ENCODE assay signal across 25 cellular contexts in the genomic region with DNA sequence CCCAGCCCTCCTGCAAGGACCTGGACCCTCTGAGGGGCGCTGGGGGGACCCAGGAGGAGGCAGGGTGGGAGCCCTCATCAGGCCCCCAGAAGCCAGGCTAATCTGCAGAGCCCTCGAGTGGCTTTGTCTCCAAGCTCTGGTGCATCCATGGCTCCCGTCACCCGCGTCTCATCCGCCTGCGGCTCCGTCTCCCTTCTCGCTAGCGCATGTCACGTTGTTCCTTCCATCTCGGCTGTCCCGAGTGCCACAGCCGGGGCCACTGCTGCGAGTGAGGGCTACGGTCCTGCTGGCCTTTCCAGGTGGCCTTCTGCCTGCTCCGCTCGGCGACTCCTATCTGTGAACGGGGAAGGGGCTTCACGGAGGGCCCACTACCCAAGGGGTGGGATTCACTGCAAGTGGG.
"Had no signal": no experiment of that assay in that cellular context is flagged by ENCODE, and none has a peak within 500 bp of the region (broad histone marks: within the 10 kb centered on the region; RNA-seq: fewer than 3 reads in every experiment).

No MANE protein-coding gene starts in this region.

- H3K27ac Mint-ChIP-seq: endodermal cell; memory B cell; stimulated activated naive B cell treated with anti-CD40 and anti-IgM and Interleukin-4, amounts not matched to agents 10 μg/mL and 1 μg/mL and 100 μg/mL, for 72 hours; stimulated activated naive CD8-positive, alpha-beta T cell treated with anti-CD3 and anti-CD28 coated beads, Interleukin-15, Interleukin-2, amounts not matched to agents 100 ng/mL and 50 ng/mL, for 24 hours had no signal

- H3K27ac ChIP-seq: epithelial cell of prostate, gastrocnemius medialis, neutrophil, parathyroid adenoma, prostate gland, right atrium auricular region, skin epidermis, suprapubic skin, transverse colon, upper lobe of right lung, uterus had no signal

- H3K9me3 ChIP-seq: gastrocnemius medialis, neutrophil, prostate gland, right atrium auricular region, suprapubic skin, transverse colon, upper lobe of right lung, uterus had no signal

- H2AFZ ChIP-seq: parathyroid adenoma had no signal

- FAIRE-seq: kidney had no signal

- H3K36me3 ChIP-seq: gastrocnemius medialis, neutrophil, prostate gland, right atrium auricular region, suprapubic skin, transverse colon, upper lobe of right lung, uterus had no signal

- H3K9ac ChIP-seq: parathyroid adenoma had no signal

- H3K4me3 ChIP-seq: gastrocnemius medialis, lung, prostate gland, right atrium auricular region, skin epidermis, suprapubic skin, transverse colon, upper lobe of right lung, uterus had no signal

- H3K79me2 ChIP-seq: parathyroid adenoma had no signal

- H3K27me3 Mint-ChIP-seq: memory B cell; stimulated activated naive B cell treated with anti-CD40 and anti-IgM and Interleukin-4, amounts not matched to agents 10 μg/mL and 1 μg/mL and 100 μg/mL, for 72 hours; stimulated activated naive CD8-positive, alpha-beta T cell treated with anti-CD3 and anti-CD28 coated beads, Interleukin-15, Interleukin-2, amounts not matched to agents 100 ng/mL and 50 ng/mL, for 24 hours had no signal

- H3K4me1 ChIP-seq: gastrocnemius medialis, right atrium auricular region, upper lobe of right lung, uterus had no signal

- H3K27me3 ChIP-seq: neutrophil, right atrium auricular region, suprapubic skin, transverse colon, upper lobe of right lung, uterus had no signal

- DNase-seq: cortex of kidney; effector CD4-positive, alpha-beta T cell; endodermal cell; foreskin fibroblast; gastrocnemius medialis; head of caudate nucleus; kidney; natural killer cell; stimulated activated CD4-positive, alpha-beta T cell treated with anti-CD3 and anti-CD28 coated beads, Interleukin-15, amount 100 ng/mL, for 24 hours; stimulated activated CD4-positive, alpha-beta T cell treated with anti-CD3 and anti-CD28 coated beads, Interleukin-2, amount 100 ng/mL, for 48 hours; stimulated activated naive B cell treated with anti-CD40 and anti-IgM and Interleukin-4, amounts not matched to agents 10 μg/mL and 1 μg/mL and 100 μg/mL, for 72 hours; transverse colon; upper lobe of right lung; uterus had no signal

- H3K4me3 Mint-ChIP-seq: endodermal cell; memory B cell; natural killer cell; stimulated activated naive B cell treated with anti-CD40 and anti-IgM and Interleukin-4, amounts not matched to agents 10 μg/mL and 1 μg/mL and 100 μg/mL, for 72 hours; stimulated activated naive CD8-positive, alpha-beta T cell treated with anti-CD3 and anti-CD28 coated beads, Interleukin-15, Interleukin-2, amounts not matched to agents 100 ng/mL and 50 ng/mL, for 24 hours had no signal

- ATAC-seq: gastrocnemius medialis; left lobe of liver; natural killer cell; stimulated activated naive B cell treated with anti-CD40 and anti-IgM and Interleukin-4, amounts not matched to agents 10 μg/mL and 1 μg/mL and 100 μg/mL, for 72 hours; upper lobe of right lung had no signal

- H3K9me3 Mint-ChIP-seq: endodermal cell; memory B cell; natural killer cell; stimulated activated naive B cell treated with anti-CD40 and anti-IgM and Interleukin-4, amounts not matched to agents 10 μg/mL and 1 μg/mL and 100 μg/mL, for 72 hours; stimulated activated naive CD8-positive, alpha-beta T cell treated with anti-CD3 and anti-CD28 coated beads, Interleukin-15, Interleukin-2, amounts not matched to agents 100 ng/mL and 50 ng/mL, for 24 hours had no signal

- H3K36me3 Mint-ChIP-seq: memory B cell, natural killer cell had no signal
